In genomic region chr2:27109083-27109482, GRCh38 we compare ENCODE assay signal across 12 cellular contexts. TPM values are rescaled to one million over a fixed set of nuclear protein-coding genes. Genes with fewer than 3 reads are reported as not detected.
"Had no signal": no experiment of that assay in that cellular context is flagged by ENCODE, and none has a peak within 500 bp of the region (broad histone marks: within the 10 kb centered on the region; RNA-seq: fewer than 3 reads in every experiment).

No MANE protein-coding gene starts in this region.

- DNase-seq: GM23248, GOT3, H7, H9, HCEC 1CT, HFFc6 had no signal

- H3K4me1 ChIP-seq: HAP-1 had no signal

- FAIRE-seq: H1, H54 had no signal

- H3K9ac ChIP-seq: GM23248 had no signal

- ATAC-seq: GM23338, HCT116 had no signal

- H3K9me3 ChIP-seq: HAP-1 had no signal

- H3K4me2 ChIP-seq: GM23338 had no signal

- H3K36me3 ChIP-seq: HAP-1 had no signal

- H3K27ac ChIP-seq: GM23248 had no signal

- H3K4me3 ChIP-seq: GM23248, GM23338, HAP-1 had no signal

- H2AFZ ChIP-seq: GM23248, GM23338 had no signal

RNA-seq across cellular contexts. Expression of gene ABHD1, which starts 14.5 kb away (rescaled TPM):
- total RNA-seq: GM23248, H7, HFFc6 had no signal
- polyA plus RNA-seq: GM23248 had no signal

RNA-seq across cellular contexts. Expression of gene KHK, which starts 22.5 kb away (rescaled TPM):
- total RNA-seq: GM23248 had no signal

RNA-seq across cellular contexts. Expression of gene PRR30, which starts 30.1 kb away (rescaled TPM):
- total RNA-seq: GM23248, GM23338, H1, H4, H7, H9, HFFc6 had no signal
- polyA plus RNA-seq: GM23248, GM23338, H1 had no signal
